1 cellular context compared by ENCODE assay signal in the genomic region with DNA sequence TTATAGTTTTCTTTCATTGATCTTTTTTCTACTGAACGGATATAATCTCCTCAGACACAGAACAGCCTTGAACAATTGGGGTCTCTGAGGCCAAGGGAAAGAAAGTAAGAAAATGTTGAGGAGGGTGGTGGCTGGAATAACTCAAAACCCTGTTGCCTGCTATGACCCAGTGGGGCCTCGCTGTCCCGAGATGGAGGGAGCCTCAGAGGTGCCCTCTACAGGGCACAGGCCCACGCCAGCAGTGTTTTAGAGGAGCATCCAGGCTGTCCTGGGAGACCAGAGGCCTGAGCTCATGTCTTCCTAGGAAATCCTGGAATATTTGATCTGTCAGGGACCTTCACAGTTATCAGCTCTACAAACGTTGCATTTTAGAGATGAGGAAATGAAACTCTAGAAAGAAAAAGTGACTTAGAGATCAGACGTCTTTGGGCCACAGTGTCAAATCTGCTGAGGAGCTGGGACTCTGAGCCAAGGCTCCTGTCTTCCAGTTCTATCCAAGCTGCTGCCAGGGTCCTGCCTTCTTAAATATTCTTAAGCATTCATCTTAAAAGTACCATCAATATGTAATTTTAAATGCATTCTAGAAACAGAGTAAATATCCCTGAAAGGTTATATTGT.
TF ChIP-seq lines count a peak whose summit lies in the region.

No MANE protein-coding gene starts in this region.

TF ChIP-seq in H1, 55 proteins besides CTCF, POLR2A, EP300 and RAD21 (continued from another document):
- TF ChIP-seq RNF2 (IDR thresholded peaks at IDR 0.05; ENCODE audit: borderline replicate concordance, low read depth, low read length, missing control alignments, poor library complexity, severe bottlenecking) (no peak), CHD2 (IDR thresholded peaks at IDR 0.05; ENCODE audit: low read length) (no peak), BACH1 (IDR thresholded peaks at IDR 0.05; ENCODE audit: low read length) (no peak)
- TF ChIP-seq, protein P1, sequence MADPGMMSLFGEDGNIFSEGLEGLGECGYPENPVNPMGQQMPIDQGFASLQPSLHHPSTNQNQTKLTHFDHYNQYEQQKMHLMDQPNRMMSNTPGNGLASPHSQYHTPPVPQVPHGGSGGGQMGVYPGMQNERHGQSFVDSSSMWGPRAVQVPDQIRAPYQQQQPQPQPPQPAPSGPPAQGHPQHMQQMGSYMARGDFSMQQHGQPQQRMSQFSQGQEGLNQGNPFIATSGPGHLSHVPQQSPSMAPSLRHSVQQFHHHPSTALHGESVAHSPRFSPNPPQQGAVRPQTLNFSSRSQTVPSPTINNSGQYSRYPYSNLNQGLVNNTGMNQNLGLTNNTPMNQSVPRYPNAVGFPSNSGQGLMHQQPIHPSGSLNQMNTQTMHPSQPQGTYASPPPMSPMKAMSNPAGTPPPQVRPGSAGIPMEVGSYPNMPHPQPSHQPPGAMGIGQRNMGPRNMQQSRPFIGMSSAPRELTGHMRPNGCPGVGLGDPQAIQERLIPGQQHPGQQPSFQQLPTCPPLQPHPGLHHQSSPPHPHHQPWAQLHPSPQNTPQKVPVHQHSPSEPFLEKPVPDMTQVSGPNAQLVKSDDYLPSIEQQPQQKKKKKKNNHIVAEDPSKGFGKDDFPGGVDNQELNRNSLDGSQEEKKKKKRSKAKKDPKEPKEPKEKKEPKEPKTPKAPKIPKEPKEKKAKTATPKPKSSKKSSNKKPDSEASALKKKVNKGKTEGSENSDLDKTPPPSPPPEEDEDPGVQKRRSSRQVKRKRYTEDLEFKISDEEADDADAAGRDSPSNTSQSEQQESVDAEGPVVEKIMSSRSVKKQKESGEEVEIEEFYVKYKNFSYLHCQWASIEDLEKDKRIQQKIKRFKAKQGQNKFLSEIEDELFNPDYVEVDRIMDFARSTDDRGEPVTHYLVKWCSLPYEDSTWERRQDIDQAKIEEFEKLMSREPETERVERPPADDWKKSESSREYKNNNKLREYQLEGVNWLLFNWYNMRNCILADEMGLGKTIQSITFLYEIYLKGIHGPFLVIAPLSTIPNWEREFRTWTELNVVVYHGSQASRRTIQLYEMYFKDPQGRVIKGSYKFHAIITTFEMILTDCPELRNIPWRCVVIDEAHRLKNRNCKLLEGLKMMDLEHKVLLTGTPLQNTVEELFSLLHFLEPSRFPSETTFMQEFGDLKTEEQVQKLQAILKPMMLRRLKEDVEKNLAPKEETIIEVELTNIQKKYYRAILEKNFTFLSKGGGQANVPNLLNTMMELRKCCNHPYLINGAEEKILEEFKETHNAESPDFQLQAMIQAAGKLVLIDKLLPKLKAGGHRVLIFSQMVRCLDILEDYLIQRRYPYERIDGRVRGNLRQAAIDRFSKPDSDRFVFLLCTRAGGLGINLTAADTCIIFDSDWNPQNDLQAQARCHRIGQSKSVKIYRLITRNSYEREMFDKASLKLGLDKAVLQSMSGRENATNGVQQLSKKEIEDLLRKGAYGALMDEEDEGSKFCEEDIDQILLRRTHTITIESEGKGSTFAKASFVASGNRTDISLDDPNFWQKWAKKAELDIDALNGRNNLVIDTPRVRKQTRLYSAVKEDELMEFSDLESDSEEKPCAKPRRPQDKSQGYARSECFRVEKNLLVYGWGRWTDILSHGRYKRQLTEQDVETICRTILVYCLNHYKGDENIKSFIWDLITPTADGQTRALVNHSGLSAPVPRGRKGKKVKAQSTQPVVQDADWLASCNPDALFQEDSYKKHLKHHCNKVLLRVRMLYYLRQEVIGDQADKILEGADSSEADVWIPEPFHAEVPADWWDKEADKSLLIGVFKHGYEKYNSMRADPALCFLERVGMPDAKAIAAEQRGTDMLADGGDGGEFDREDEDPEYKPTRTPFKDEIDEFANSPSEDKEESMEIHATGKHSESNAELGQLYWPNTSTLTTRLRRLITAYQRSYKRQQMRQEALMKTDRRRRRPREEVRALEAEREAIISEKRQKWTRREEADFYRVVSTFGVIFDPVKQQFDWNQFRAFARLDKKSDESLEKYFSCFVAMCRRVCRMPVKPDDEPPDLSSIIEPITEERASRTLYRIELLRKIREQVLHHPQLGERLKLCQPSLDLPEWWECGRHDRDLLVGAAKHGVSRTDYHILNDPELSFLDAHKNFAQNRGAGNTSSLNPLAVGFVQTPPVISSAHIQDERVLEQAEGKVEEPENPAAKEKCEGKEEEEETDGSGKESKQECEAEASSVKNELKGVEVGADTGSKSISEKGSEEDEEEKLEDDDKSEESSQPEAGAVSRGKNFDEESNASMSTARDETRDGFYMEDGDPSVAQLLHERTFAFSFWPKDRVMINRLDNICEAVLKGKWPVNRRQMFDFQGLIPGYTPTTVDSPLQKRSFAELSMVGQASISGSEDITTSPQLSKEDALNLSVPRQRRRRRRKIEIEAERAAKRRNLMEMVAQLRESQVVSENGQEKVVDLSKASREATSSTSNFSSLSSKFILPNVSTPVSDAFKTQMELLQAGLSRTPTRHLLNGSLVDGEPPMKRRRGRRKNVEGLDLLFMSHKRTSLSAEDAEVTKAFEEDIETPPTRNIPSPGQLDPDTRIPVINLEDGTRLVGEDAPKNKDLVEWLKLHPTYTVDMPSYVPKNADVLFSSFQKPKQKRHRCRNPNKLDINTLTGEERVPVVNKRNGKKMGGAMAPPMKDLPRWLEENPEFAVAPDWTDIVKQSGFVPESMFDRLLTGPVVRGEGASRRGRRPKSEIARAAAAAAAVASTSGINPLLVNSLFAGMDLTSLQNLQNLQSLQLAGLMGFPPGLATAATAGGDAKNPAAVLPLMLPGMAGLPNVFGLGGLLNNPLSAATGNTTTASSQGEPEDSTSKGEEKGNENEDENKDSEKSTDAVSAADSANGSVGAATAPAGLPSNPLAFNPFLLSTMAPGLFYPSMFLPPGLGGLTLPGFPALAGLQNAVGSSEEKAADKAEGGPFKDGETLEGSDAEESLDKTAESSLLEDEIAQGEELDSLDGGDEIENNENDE (IDR thresholded peaks at IDR 0.05; ENCODE audit: insufficient replicate concordance, low read length), result no peak
